Comparison of ENCODE assay signal across 34 cellular contexts in genomic region chr2:44448860-44449527, GRCh38.
"Had no signal": no experiment of that assay in that cellular context is flagged by ENCODE, and none has a peak within 500 bp of the region (broad histone marks: within the 10 kb centered on the region; RNA-seq: fewer than 3 reads in every experiment).

No MANE protein-coding gene starts in this region.

- ATAC-seq: activated CD8-positive, alpha-beta T cell treated with anti-CD3 and anti-CD28 coated beads for 36 hours; activated T-cell treated with anti-CD3 and anti-CD28 coated beads, Interleukin-2, amount 50 U/mL, for 72 hours; activated T-helper 17 cell treated with anti-CD3 and anti-CD28 coated beads, Interleukin-2, amount 50 U/mL, for 72 hours; K562; PC-3 had no signal

- H3K27me3 Mint-ChIP-seq: activated CD8-positive, alpha-beta T cell treated with anti-CD3 and anti-CD28 coated beads for 36 hours; activated naive CD8-positive, alpha-beta T cell treated with anti-CD3 and anti-CD28 coated beads for 36 hours; activated T-helper 17 cell treated with anti-CD3 and anti-CD28 coated beads, Interleukin-2, amount 50 U/mL, for 72 hours had no signal

- H3K36me3 ChIP-seq: cardiac muscle cell, Peyer's patch, SJSA1 had no signal

- H3K9me3 Mint-ChIP-seq: activated CD8-positive, alpha-beta T cell treated with anti-CD3 and anti-CD28 coated beads for 36 hours; activated naive CD8-positive, alpha-beta T cell treated with anti-CD3 and anti-CD28 coated beads for 36 hours; activated T-cell treated with anti-CD3 and anti-CD28 coated beads, Interleukin-2, amount 50 U/mL, for 72 hours; activated T-helper 17 cell treated with anti-CD3 and anti-CD28 coated beads, Interleukin-2, amount 50 U/mL, for 72 hours; T-helper 1 cell treated with Interleukin-12 subunit alpha and Interleukin-12 subunit beta and Interleukin-4 antibody, amounts not matched to agents 30 μg/mL and 1 μg/mL, for 36 hours had no signal

- H3K4me1 ChIP-seq: Peyer's patch, SJSA1 had no signal

- H3K9ac ChIP-seq: SK-N-SH had no signal

- FAIRE-seq: K562 had no signal

- H3K4me1 Mint-ChIP-seq: activated T-helper 17 cell treated with anti-CD3 and anti-CD28 coated beads, Interleukin-2, amount 50 U/mL, for 72 hours had no signal

- H3K27me3 ChIP-seq: cardiac muscle cell, Peyer's patch, SJSA1 had no signal

- DNase-seq: activated CD4-positive, alpha-beta T cell treated with anti-CD3 and anti-CD28 coated beads for 1 hour; activated CD4-positive, alpha-beta T cell treated with anti-CD3 and anti-CD28 coated beads for 48 hours; activated CD4-positive, CD25-positive, alpha-beta regulatory T cell; activated CD8-positive, alpha-beta T cell treated with anti-CD3 and anti-CD28 coated beads for 36 hours; activated effector memory CD4-positive, alpha-beta T cell treated with anti-CD3 and anti-CD28 coated beads, Interleukin-2, amount 50 U/mL, for 16 hours; activated naive CD4-positive, alpha-beta T cell; activated naive CD4-positive, alpha-beta T cell treated with anti-CD3 and anti-CD28 coated beads, Interleukin-2, amount 50 U/mL, for 16 hours; activated naive CD8-positive, alpha-beta T cell treated with anti-CD3 and anti-CD28 coated beads for 36 hours; activated T-cell treated with anti-CD3 and anti-CD28 coated beads, Interleukin-2, amount 50 U/mL, for 1 hour; activated T-cell treated with anti-CD3 and anti-CD28 coated beads, Interleukin-2, amount 50 U/mL, for 72 hours; amniotic stem cell; aorta; NCI-H1048; NCI-H1105 treated with DMSO at 0.1 percent for 48 hours; NCI-H1436; NCI-H187; NCI-H2029 treated with DMSO at 0.1 percent for 48 hours; NCI-H2171 treated with DMSO at 0.1 percent for 48 hours; NCI-H2227 treated with DMSO at 0.1 percent for 48 hours; NCI-H446; NCI-H510A treated with DMSO at 0.1 percent for 48 hours; NCI-H526 treated with DMSO at 0.1 percent for 48 hours; NK-92 treated with Interleukin-12 subunit alpha and Interleukin-12 subunit beta, amount 100 ng/mL, for 24 hours; PC-3; Peyer's patch; RPMI8226; SHP77 treated with DMSO at 0.1 percent for 48 hours; SK-N-SH had no signal

- H3K4me3 Mint-ChIP-seq: activated CD8-positive, alpha-beta T cell treated with anti-CD3 and anti-CD28 coated beads for 36 hours; activated naive CD8-positive, alpha-beta T cell treated with anti-CD3 and anti-CD28 coated beads for 36 hours; activated T-cell treated with anti-CD3 and anti-CD28 coated beads, Interleukin-2, amount 50 U/mL, for 72 hours; activated T-helper 17 cell treated with anti-CD3 and anti-CD28 coated beads, Interleukin-2, amount 50 U/mL, for 72 hours; T-helper 1 cell treated with Interleukin-12 subunit alpha and Interleukin-12 subunit beta and Interleukin-4 antibody, amounts not matched to agents 30 μg/mL and 1 μg/mL, for 36 hours had no signal

- H3K9me3 ChIP-seq: Peyer's patch, SJSA1, SK-N-SH had no signal

- H3K27ac Mint-ChIP-seq: activated CD8-positive, alpha-beta T cell treated with anti-CD3 and anti-CD28 coated beads for 36 hours; activated naive CD8-positive, alpha-beta T cell treated with anti-CD3 and anti-CD28 coated beads for 36 hours; activated T-cell treated with anti-CD3 and anti-CD28 coated beads, Interleukin-2, amount 50 U/mL, for 72 hours; activated T-helper 17 cell treated with anti-CD3 and anti-CD28 coated beads, Interleukin-2, amount 50 U/mL, for 72 hours; T-helper 1 cell treated with Interleukin-12 subunit alpha and Interleukin-12 subunit beta and Interleukin-4 antibody, amounts not matched to agents 30 μg/mL and 1 μg/mL, for 36 hours had no signal

- H3K27ac ChIP-seq: cardiac muscle cell, Peyer's patch, SJSA1, VCaP had no signal

- H3K4me2 ChIP-seq: SK-N-SH had no signal

- H3K4me3 ChIP-seq: cardiac muscle cell, K562, Peyer's patch, SJSA1 had no signal
